In the genomic region with DNA sequence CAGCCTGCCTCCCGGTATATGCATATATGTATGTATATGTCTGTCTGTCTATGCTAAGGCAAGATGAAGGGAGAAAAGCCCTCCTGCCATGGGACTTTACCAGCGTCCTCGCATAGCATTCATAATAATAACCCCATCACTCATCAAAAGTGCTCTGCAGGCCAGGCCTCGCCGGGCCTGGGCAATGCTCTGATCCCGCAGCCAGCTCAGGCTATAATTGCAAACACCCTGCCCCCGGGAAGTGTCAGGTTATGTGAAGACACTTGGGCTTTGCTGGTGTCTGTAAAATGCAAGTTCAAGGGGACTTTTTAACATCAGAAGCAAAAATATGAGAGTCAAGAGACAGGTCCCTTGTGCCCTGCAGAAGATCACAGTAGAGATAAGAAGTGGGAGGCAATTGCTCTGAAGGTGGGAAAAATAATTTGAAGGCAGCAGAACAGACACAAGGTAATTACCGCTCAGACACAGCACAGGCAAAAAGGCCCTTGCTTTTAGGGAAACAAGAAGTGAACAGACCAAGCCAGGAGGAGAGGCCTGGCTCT, we compare ENCODE assay signal across 16 cellular contexts.
"Had no signal": no experiment of that assay in that cellular context is flagged by ENCODE, and none has a peak within 500 bp of the region (broad histone marks: within the 10 kb centered on the region; RNA-seq: fewer than 3 reads in every experiment).

No MANE protein-coding gene starts in this region.

- H3K27ac ChIP-seq: colonic mucosa, hepatocyte, lower lobe of right lung, neutrophil, right atrium auricular region, sigmoid colon, skin epidermis had no signal

- H3K9me3 ChIP-seq: colonic mucosa, lower lobe of right lung, neutrophil, right atrium auricular region, sigmoid colon had no signal

- H3K4me2 ChIP-seq: hepatocyte had no signal

- H3K36me3 ChIP-seq: colonic mucosa, lower lobe of right lung, neutrophil, right atrium auricular region, sigmoid colon had no signal

- ATAC-seq: lower lobe of right lung; natural killer cell treated with Interleukin-12 subunit alpha and Interleukin-12 subunit beta and Interleukin-15 and Interleukin-18, amount 100 ng/mL, for 72 hours had no signal

- H2AFZ ChIP-seq: hepatocyte had no signal

- H3K4me1 ChIP-seq: colonic mucosa, lower lobe of right lung had no signal

- H3K4me3 ChIP-seq: colonic mucosa, hepatocyte, lower lobe of right lung, right atrium auricular region, sigmoid colon, skin epidermis had no signal

- DNase-seq: colonic mucosa; dermis blood vessel endothelial cell; erythroblast; foreskin melanocyte; lower lobe of right lung; midbrain; posterior cingulate gyrus; sigmoid colon; stimulated activated CD4-positive, alpha-beta T cell treated with anti-CD3 and anti-CD28 coated beads, Interleukin-12 subunit alpha, Interleukin-12 subunit beta, amount 100 ng/mL, for 4 hours; stimulated activated naive CD4-positive, alpha-beta T cell treated with Interleukin-2 at 50 U/mL for 16 hours; trophoblast cell had no signal

- H3K27me3 ChIP-seq: colonic mucosa, hepatocyte, right atrium auricular region, sigmoid colon had no signal
